Comparison of ENCODE assay signal across 8 cellular contexts in the genomic region with DNA sequence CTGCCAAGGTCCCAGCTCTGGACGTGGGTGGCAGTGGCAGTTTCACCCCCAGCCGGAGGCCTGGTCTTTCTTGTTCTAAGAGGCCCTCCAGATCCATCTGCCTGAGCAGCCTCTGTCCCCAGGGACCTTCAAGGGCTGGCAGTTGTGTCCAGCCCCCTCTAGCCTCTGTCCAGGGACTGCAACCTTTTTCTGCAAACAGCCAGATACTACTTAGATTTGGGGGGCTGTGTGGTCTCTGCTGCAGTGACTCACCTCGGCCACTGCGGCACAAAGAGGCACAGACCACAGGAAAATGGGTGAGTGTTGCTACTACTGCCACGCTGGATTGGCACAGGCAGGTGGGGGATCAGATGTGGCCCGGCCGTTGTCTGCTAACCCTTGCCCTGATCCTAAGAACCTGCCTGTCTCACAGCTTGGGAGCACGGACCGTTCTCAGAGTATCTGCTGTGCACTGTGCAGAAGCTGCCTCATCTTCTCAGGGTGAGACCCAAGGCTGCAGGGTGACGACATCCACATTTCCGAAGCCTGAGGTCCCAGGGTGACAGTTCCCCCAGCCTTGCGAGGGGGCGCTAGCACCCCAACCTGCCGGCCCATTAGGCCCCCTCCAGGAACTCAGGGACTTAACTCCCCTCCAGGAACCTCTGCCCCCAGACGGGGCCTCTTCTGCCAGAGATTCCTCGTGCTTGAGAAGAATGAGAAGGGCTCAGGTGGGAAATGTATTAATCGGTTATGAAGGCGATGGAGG. TPM values are rescaled to one million over a fixed set of nuclear protein-coding genes. Genes with fewer than 3 reads are reported as not detected.
A peak's percentile ranks its signal among the peaks of the same experiment; 100 is the strongest.
DNase-seq lines count a peak whose midpoint lies in the region; ATAC-seq and TF ChIP-seq lines count a peak whose summit lies in the region.
"Had no signal": no experiment of that assay in that cellular context is flagged by ENCODE, and none has a peak within 500 bp of the region (broad histone marks: within the 10 kb centered on the region; RNA-seq: fewer than 3 reads in every experiment).

No MANE protein-coding gene starts in this region.

- no peaks in the 10 kb centered on the region for H3K36me3 ChIP-seq in DOHH2 (ENCODE audit: control insufficient read depth, low read length)
- peaks cover 89% of the 10 kb centered on the region for H3K36me3 ChIP-seq in SJSA1
- peaks cover 0 to 53% (median 0%) of the 10 kb centered on the region in 3 donors for H3K36me3 ChIP-seq in tibial nerve

- ATAC-seq in HG03280 (IDR thresholded peaks at IDR 0.05; ENCODE audit: unreplicated experiment) (no peak), GM18858 (IDR thresholded peaks at IDR 0.05; ENCODE audit: unreplicated experiment) (no peak)

- no peak for TF ChIP-seq POLR2A in tibial nerve (IDR thresholded peaks at IDR 0.05)

- H3K27ac ChIP-seq in DOHH2 (ENCODE audit: low read depth, low read length) (no peak overlapping the region), SJSA1 (no peak overlapping the region), tibial nerve (peak overlapping the region in 2 of 4 donors; percentile 68 to 69)
- H3K27ac ChIP-seq: C4-2B had no signal

- WGBS in tibial nerve, 2 donors, result 66 to 76% methylated on average over 17 to 18 of the region's 18 CpGs

- DNase-seq in SJSA1 (ENCODE audit: low read depth in 1 of 2, low spot score in 2 of 2), result peak; percentile 47 to 72
- peak; percentile 65 for DNase-seq in iPS-NIHi7 (ENCODE audit: extremely low spot score)
- DNase-seq in tibial nerve (ENCODE audit: low spot score in 2 of 2), result no peak
- DNase-seq: cortex of kidney had no signal

- H4K20me1 ChIP-seq in DOHH2 (ENCODE audit: control insufficient read depth, insufficient read depth, low read depth, low read length), result no peaks in the 10 kb centered on the region

- TF ChIP-seq CTCF in DOHH2 (IDR thresholded peaks at IDR 0.05; ENCODE audit: low read depth, low read length, poor library complexity, severe bottlenecking) (peak; percentile 47), tibial nerve (IDR thresholded peaks at IDR 0.05) (no peak)

- no peaks in the 10 kb centered on the region for H3F3A ChIP-seq in DOHH2 (ENCODE audit: control insufficient read depth, insufficient read depth)

- H3K4me3 ChIP-seq in DOHH2 (ENCODE audit: low read length), result no peak overlapping the region
- H3K4me3 ChIP-seq in SJSA1, result no peak overlapping the region
- H3K4me3 ChIP-seq in tibial nerve, result no peak overlapping the region

- TF ChIP-seq EP300 in tibial nerve (IDR thresholded peaks at IDR 0.05), result no peak

- H3K9me3 ChIP-seq in DOHH2 (ENCODE audit: control insufficient read depth, insufficient read depth, low read length), result no peaks in the 10 kb centered on the region
- H3K9me3 ChIP-seq in SJSA1 (replicated peaks), result no peaks in the 10 kb centered on the region
- no peaks in the 10 kb centered on the region for H3K9me3 ChIP-seq in tibial nerve

- no peak overlapping the region for H3K4me2 ChIP-seq in DOHH2 (ENCODE audit: low read length)

- H3K4me1 ChIP-seq in DOHH2 (ENCODE audit: control insufficient read depth, low read length) (no peaks in the 10 kb centered on the region), SJSA1 (replicated peaks) (peaks cover 38% of the 10 kb centered on the region), tibial nerve (peaks cover 0 to 71% (median 18%) of the 10 kb centered on the region in 4 donors)

- H3K79me2 ChIP-seq in DOHH2 (ENCODE audit: control insufficient read depth, low read length), result no peaks in the 10 kb centered on the region

- no peaks in the 10 kb centered on the region for H3K9me2 ChIP-seq in DOHH2 (replicated peaks; ENCODE audit: control insufficient read depth, low read length)

- H3K27me3 ChIP-seq in DOHH2 (ENCODE audit: control insufficient read depth, low read length) (peaks cover 18% of the 10 kb centered on the region), SJSA1 (replicated peaks) (no peaks in the 10 kb centered on the region), tibial nerve (no peaks in the 10 kb centered on the region)

RNA-seq across cellular contexts. Expression of a gene that starts 27.6 kb away (rescaled TPM):
- total RNA-seq in SJSA1 (2014; rRNA removed; shearing (Covaris generic)), result 362 and 546 TPM in 2 replicates
- total RNA-seq in tibial nerve, result 100 to 1,000 TPM; 124 to 230 (median 197) TPM

RNA-seq across cellular contexts. Expression of a gene that starts 39.6 kb away (rescaled TPM):
- not detected in 2 replicates for total RNA-seq in SJSA1 (2014; rRNA removed; shearing (Covaris generic))
- total RNA-seq in tibial nerve, result 10 to 100 TPM in 2 of 4 donors, 1 to 10 TPM in 2; 2.4 to 13.8 (median 7.4) TPM

RNA-seq across cellular contexts. Expression of a gene that starts 43.2 kb away (rescaled TPM):
- 48.4 and 97.4 TPM in 2 replicates for total RNA-seq in SJSA1 (2014; rRNA removed; shearing (Covaris generic))
- 10 to 100 TPM; 14.0 to 45.0 (median 34.2) TPM for total RNA-seq in tibial nerve

RNA-seq across cellular contexts. Expression of a gene that starts 43.5 kb away (rescaled TPM):
- 52.3 and 59.4 TPM in 2 replicates for total RNA-seq in SJSA1 (2014; rRNA removed; shearing (Covaris generic))
- total RNA-seq in tibial nerve, result 10 to 100 TPM; 27.8 to 50.2 (median 30.8) TPM

RNA-seq across cellular contexts. Expression of a gene that starts 53.9 kb away (rescaled TPM):
- total RNA-seq in SJSA1 (2014; rRNA removed; shearing (Covaris generic)), result 376 and 384 TPM in 2 replicates
- 100 to 1,000 TPM; 196 to 452 (median 271) TPM for total RNA-seq in tibial nerve

Comparison
In these comparisons a context has a peak if more than half of its experiments do, and no peak if none do; other contexts are left out.
1. DNase-seq: peak in SJSA1 (2 of 2) and iPS-NIHi7 (single experiment); none in tibial nerve (0 of 2).